ENCODE assay signal across 13 cellular contexts in genomic region chr10:123491692-123492415, GRCh38.
"Had no signal": no experiment of that assay in that cellular context is flagged by ENCODE, and none has a peak within 500 bp of the region (broad histone marks: within the 10 kb centered on the region; RNA-seq: fewer than 3 reads in every experiment).

No MANE protein-coding gene starts in this region.

- H3K4me1 ChIP-seq: foreskin keratinocyte, pancreas had no signal

- H3K4me3 ChIP-seq: lung, pancreas had no signal

- ATAC-seq: foreskin keratinocyte; left cardiac atrium; pancreas; stimulated activated effector memory CD8-positive, alpha-beta T cell treated with anti-CD3 and anti-CD28 coated beads, Interleukin-12 subunit alpha, Interleukin-12 subunit beta, amount 100 ng/mL, for 72 hours had no signal

- H3K36me3 ChIP-seq: pancreas had no signal

- DNase-seq: activated CD4-positive, alpha-beta T cell treated with anti-CD3 and anti-CD28 coated beads for 1 hour; activated CD4-positive, alpha-beta T cell treated with anti-CD3 and anti-CD28 coated beads, Interleukin-2, amount 50 U/mL, for 4 hours; activated naive CD4-positive, alpha-beta T cell treated with Interleukin-2 at 50 U/mL for 16 hours; activated T-cell treated with anti-CD3 and anti-CD28 coated beads for 4 hours; effector memory CD4-positive, alpha-beta T cell; foreskin keratinocyte; glutamatergic neuron; left cardiac atrium; midbrain; pancreas; T-helper 9 cell had no signal

- H3K9me3 ChIP-seq: pancreas had no signal

- H3K27me3 ChIP-seq: foreskin keratinocyte, pancreas had no signal

- H3K27ac ChIP-seq: foreskin keratinocyte, pancreas had no signal
